Comparison of ENCODE assay signal across 8 cellular contexts in the genomic region with DNA sequence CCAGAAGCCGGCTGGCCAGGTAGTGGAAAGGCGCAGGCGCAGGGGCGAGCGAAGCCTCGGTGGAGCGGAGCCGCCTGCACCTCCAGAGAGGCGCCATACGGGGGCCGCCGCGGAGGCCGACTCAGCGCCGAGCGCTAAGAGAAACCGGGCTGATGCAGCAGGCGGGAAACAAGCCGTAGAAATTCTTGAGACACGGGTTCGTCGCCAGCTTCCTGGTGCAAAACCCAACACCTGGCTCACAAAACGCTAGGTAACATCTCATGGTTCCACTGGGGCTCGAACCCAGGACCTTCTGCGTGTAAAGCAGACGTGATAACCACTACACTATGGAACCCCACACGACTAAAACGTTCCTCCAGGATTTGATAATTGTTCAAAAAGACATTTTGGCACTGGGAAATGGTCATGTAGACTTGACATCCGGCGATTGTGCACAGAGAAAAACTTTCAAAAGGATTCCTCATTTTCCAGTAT. TPM values are rescaled to one million over a fixed set of nuclear protein-coding genes. Genes with fewer than 3 reads are reported as not detected.
DNase-seq lines count a peak whose midpoint lies in the region; ATAC-seq and TF ChIP-seq lines count a peak whose summit lies in the region.

No MANE protein-coding gene starts in this region.

- H3K9me3 Mint-ChIP-seq in Calu3 (ENCODE audit: low read depth, unreplicated experiment) = no peaks in the 10 kb centered on the region

- no peaks in the 10 kb centered on the region for H3K9me2 ChIP-seq in OCI-LY1 (ENCODE audit: low read depth, low read length)

- peaks cover 8% of the 10 kb centered on the region for H3K27me3 Mint-ChIP-seq in Calu3 (ENCODE audit: unreplicated experiment)

- H3K4me3 Mint-ChIP-seq in Calu3 (ENCODE audit: low read depth, unreplicated experiment) = peak overlapping the region; percentile 69

- H3K27ac Mint-ChIP-seq in Calu3 (ENCODE audit: unreplicated experiment) = peak overlapping the region; percentile 100

- H4K20me1 ChIP-seq in OCI-LY1 (ENCODE audit: insufficient read depth, low read length) = no peaks in the 10 kb centered on the region

- no peaks in the 10 kb centered on the region for H3K9me3 ChIP-seq in HUES48 (ENCODE audit: control insufficient read depth, insufficient read depth, low read length)
- H3K9me3 ChIP-seq in OCI-LY1 (ENCODE audit: low read length) = no peaks in the 10 kb centered on the region

- H3K36me3 ChIP-seq in HUES48 (ENCODE audit: control insufficient read depth, insufficient read depth, low read length) (no peaks in the 10 kb centered on the region), OCI-LY1 (ENCODE audit: insufficient read depth, low read length) (no peaks in the 10 kb centered on the region)

- peak overlapping the region; percentile 83 for H3K27ac ChIP-seq in HUES48 (ENCODE audit: low read depth, low read length)
- H3K27ac ChIP-seq in OCI-LY1 (ENCODE audit: low read depth, low read length, poor library complexity, severe bottlenecking) = peak overlapping the region; percentile 81

- no peaks in the 10 kb centered on the region for H3K27me3 ChIP-seq in HUES48 (ENCODE audit: control insufficient read depth, insufficient read depth, low read length)
- H3K27me3 ChIP-seq in OCI-LY1 (ENCODE audit: insufficient read depth, low read length) = no peaks in the 10 kb centered on the region

- peak overlapping the region; percentile 65 for H3K4me2 ChIP-seq in OCI-LY1 (ENCODE audit: low read length)

- CTCF ChIA-PET in Calu3 (lab: Charles Lee) = interaction anchor here (0.6 to 1.3 kb wide), 3 partner anchors 13 to 202 kb away, joined by 3 to 5 read pairs (median 4); no protein-coding TSS in a partner anchor

- H3K9ac ChIP-seq in HUES48 (ENCODE audit: low read depth, low read length) = peak overlapping the region; percentile 71
- peak overlapping the region; percentile 52 for H3K9ac ChIP-seq in OCI-LY1 (ENCODE audit: low read length)

- H3K36me3 Mint-ChIP-seq in Calu3 (ENCODE audit: insufficient read depth, unreplicated experiment) = peaks cover 33% of the 10 kb centered on the region

- intact Hi-C loops in Calu3 (cut with micrococcal nuclease; ENCODE audit: unreplicated experiment) = no loop called here

- peak overlapping the region; percentile 71 for H3K4me3 ChIP-seq in HUES48 (ENCODE audit: low read depth, low read length)
- peak overlapping the region; percentile 60 for H3K4me3 ChIP-seq in OCI-LY1 (ENCODE audit: low read depth, low read length, poor library complexity, severe bottlenecking)
- peak overlapping the region; percentile 57 for H3K4me3 ChIP-seq in epithelial cell of proximal tubule (ENCODE audit: low read depth, low read length)

- peak; percentile 91 for ATAC-seq in GM21423 (IDR thresholded peaks at IDR 0.05; ENCODE audit: unreplicated experiment)

- H3F3A ChIP-seq in OCI-LY1 (ENCODE audit: insufficient read depth, low read length) = no peaks in the 10 kb centered on the region

- 0 out of 2 replicates have a peak overlapping the region, but pooled peaks have one; percentile 19 for H2AFZ ChIP-seq in OCI-LY1 (ENCODE audit: low read length)

- H3K4me1 ChIP-seq in HUES48 (ENCODE audit: control insufficient read depth, insufficient read depth, low read length) = peaks cover 15% of the 10 kb centered on the region
- H3K4me1 ChIP-seq in OCI-LY1 (ENCODE audit: insufficient read depth, low read length, severe bottlenecking) = peaks cover 23% of the 10 kb centered on the region

- TF ChIP-seq CTCF in Calu3 (IDR thresholded peaks at IDR 0.05; ENCODE audit: unreplicated experiment) (peak; percentile 51), OCI-LY1 (IDR thresholded peaks at IDR 0.05; ENCODE audit: low read length) (peak; percentile 51), epithelial cell of proximal tubule (conservative IDR thresholded peaks at IDR 0.05; ENCODE audit: low read depth, low read length) (peak; percentile 39)

- DNase-seq in Calu3 (peak; percentile 93), epithelial cell of proximal tubule (ENCODE audit: low read depth) (peak; percentile 79), mucosa of gallbladder (ENCODE audit: low spot score) (peak; percentile 82)
- DNase-seq in activated CD8-positive, alpha-beta memory T cell treated with anti-CD3 and anti-CD28 coated beads, Interleukin-2, amount 50 U/mL, for 48 hours = peak; percentile 94
- DNase-seq in stimulated activated CD8-positive, alpha-beta memory T cell treated with anti-CD3 and anti-CD28 coated beads, Interleukin-4, amount 100 ng/mL, for 24 hours (ENCODE audit: low read depth) = peak; percentile 78

- peaks cover 41% of the 10 kb centered on the region for H3K4me1 Mint-ChIP-seq in Calu3 (ENCODE audit: low read depth, unreplicated experiment)

- no peaks in the 10 kb centered on the region for H3K79me2 ChIP-seq in OCI-LY1 (ENCODE audit: insufficient read depth, low read length)

- TSS peak; percentile 100 for BruUV-seq in Calu3 (replicated peaks; lab: Mats Ljungman, UMichigan)

RNA-seq across cellular contexts. Expression of gene OR4D9, which starts 39.1 kb away (rescaled TPM):
- total RNA-seq in Calu3 (2022) (not detected in 2 replicates), epithelial cell of proximal tubule (not detected in 2 replicates), mucosa of gallbladder (not detected)

RNA-seq across cellular contexts. Expression of gene OR4D11, which starts 47.0 kb away (rescaled TPM):
- total RNA-seq in Calu3 (2022) = not detected in 2 replicates
- total RNA-seq in epithelial cell of proximal tubule = not detected in 2 replicates
- total RNA-seq in mucosa of gallbladder = not detected

Comparison
In these comparisons a context has a peak if more than half of its experiments do, and no peak if none do; other contexts are left out.
1. Peak in every context shown above with its lines: DNase-seq, ATAC-seq, H3K4me3 ChIP-seq and H3K27ac ChIP-seq.